ENCODE assay signal across 8 cellular contexts in the genomic region with DNA sequence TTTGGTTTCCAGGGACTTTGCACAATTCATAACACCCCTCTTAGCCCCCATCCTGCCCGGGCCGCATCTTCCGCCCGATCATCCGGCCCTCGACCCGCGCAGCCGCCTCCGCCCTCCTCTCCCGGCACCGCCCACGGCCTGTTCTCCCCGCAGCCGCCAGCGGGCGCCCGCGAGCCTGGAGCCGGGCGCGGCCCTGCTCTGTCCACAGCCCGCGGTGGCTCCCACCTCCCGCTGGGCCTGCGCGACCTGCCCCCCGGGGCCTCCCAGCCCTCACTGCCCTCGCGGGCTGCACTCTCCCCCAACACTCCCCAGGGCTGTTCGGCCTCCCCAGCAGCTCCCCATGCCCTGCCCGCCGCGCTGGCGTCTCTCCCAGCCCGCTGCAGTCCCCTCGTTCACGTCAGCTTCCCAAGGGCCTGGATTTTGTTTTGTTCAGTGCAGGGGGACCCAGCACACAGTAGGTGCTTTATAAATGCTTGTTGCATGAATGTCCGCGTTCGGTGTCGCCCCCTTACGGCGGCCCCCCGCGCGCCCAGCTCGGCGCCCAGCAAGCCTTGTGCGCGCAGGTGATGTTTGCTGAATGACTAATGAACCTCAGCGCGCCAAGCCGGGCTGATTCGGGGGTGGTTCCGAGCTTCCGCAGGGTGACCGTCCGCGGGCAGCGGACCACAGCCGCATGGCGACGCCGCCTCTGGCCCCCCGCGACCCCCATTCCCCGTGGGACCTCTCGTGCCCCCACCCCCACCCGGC. TPM values are rescaled to one million over a fixed set of nuclear protein-coding genes. Genes with fewer than 3 reads are reported as not detected.
A peak's percentile ranks its signal among the peaks of the same experiment; 100 is the strongest.
DNase-seq lines count a peak whose midpoint lies in the region; ATAC-seq and TF ChIP-seq lines count a peak whose summit lies in the region.

No MANE protein-coding gene starts in this region.

- H3K4me3 Mint-ChIP-seq in endodermal cell, result peak overlapping the region; percentile 54

- POLR2A ChIA-PET in GM10248 (lab: Yijun Ruan, JAX), result interaction anchor here (1.2 kb wide), 1 partner anchor 10 kb away, joined by 6 read pairs; no protein-coding TSS in a partner anchor

- peak overlapping the region; percentile 67 for H3K4me3 ChIP-seq in endodermal cell (ENCODE audit: low read length)

- WGBS in endodermal cell (ENCODE audit: insufficient coverage in 1 of 2, insufficient read length in 1 of 2), 2 experiments, result 4% methylated on average over 25 to 65 of the region's 70 CpGs

- CTCF ChIA-PET in GM10248 (lab: Yijun Ruan, JAX), result interaction anchor here (0.7 to 5.0 kb wide), 18 partner anchors 9 to 380 kb away, joined by 3 to 25 read pairs (median 4); no protein-coding TSS in a partner anchor

- H3K36me3 ChIP-seq in endodermal cell (ENCODE audit: control insufficient read depth, insufficient read depth, low read length), result peaks cover 25% of the 10 kb centered on the region

- H3K36me3 Mint-ChIP-seq in endodermal cell (ENCODE audit: low read depth), result peaks cover 25% of the 10 kb centered on the region

- peaks cover 42% of the 10 kb centered on the region for H3K27me3 ChIP-seq in endodermal cell (ENCODE audit: control insufficient read depth, insufficient read depth, low read length, poor library complexity, severe bottlenecking)

- H3K9me3 ChIP-seq in endodermal cell (ENCODE audit: control insufficient read depth, low read length), result no peaks in the 10 kb centered on the region

- peak; percentile 94 for DNase-seq in GM10248 (ENCODE audit: extremely low spot score)
- peak; percentile 71 to 83 for DNase-seq in NCI-H446 (lab: John Stamatoyannopoulos, UW)
- peak; percentile 43 to 53 for DNase-seq in activated CD8-positive, alpha-beta memory T cell treated with anti-CD3 and anti-CD28 coated beads for 4 hours (ENCODE audit: low read depth in 2 of 2)
- peak; percentile 92 for DNase-seq in endodermal cell
- DNase-seq in midbrain (lab: John Stamatoyannopoulos, UW), result peak; percentile 69
- peak; percentile 57 to 63 for DNase-seq in stimulated activated CD8-positive, alpha-beta memory T cell treated with anti-CD3 and anti-CD28 coated beads, Interleukin-2, amount 100 ng/mL, for 1 hour (ENCODE audit: low read depth in 2 of 2)
- DNase-seq in DMS153 treated with DMSO at 0.1 percent for 48 hours (lab: John Stamatoyannopoulos, UW; ENCODE audit: unreplicated experiment), result no peak

- TF ChIP-seq CTCF in GM10248 (IDR thresholded peaks at IDR 0.05; ENCODE audit: control extremely low read depth, extremely low read depth, low read depth, missing control alignments), result peak; percentile 96
- peak; percentile 96 for TF ChIP-seq CTCF in endodermal cell (conservative IDR thresholded peaks at IDR 0.05)

- peaks cover 47% of the 10 kb centered on the region for H3K27me3 Mint-ChIP-seq in endodermal cell (ENCODE audit: insufficient read depth)

- H3K27ac ChIP-seq in endodermal cell (ENCODE audit: low read depth, low read length), result peak overlapping the region; percentile 38

- H3K4me1 ChIP-seq in endodermal cell (ENCODE audit: control insufficient read depth, insufficient read depth, low read length), result no peaks in the 10 kb centered on the region

- no peak overlapping the region for H3K27ac Mint-ChIP-seq in endodermal cell

- H3K4me1 Mint-ChIP-seq in endodermal cell, result peaks cover 1% of the 10 kb centered on the region

- H3K9me3 Mint-ChIP-seq in endodermal cell, result peaks cover 1% of the 10 kb centered on the region

- no peak overlapping the region for H3K9ac ChIP-seq in endodermal cell (ENCODE audit: extremely low read depth, low read length, poor library complexity, severe bottlenecking)

- peak; percentile 76 for ATAC-seq in HG02798 (IDR thresholded peaks at IDR 0.05; ENCODE audit: poor library complexity, unreplicated experiment)

RNA-seq across cellular contexts. Expression of a gene that starts 4.6 kb away (rescaled TPM):
- total RNA-seq in endodermal cell, result under 1 TPM; 0.38 to 0.57 TPM
- polyA plus RNA-seq in endodermal cell (2013, experiment 1 of 2), result 23.2 TPM
- 22.1 TPM for polyA plus RNA-seq in endodermal cell (2013, experiment 2 of 2)

RNA-seq across cellular contexts. Expression of a gene that starts 7.2 kb away (rescaled TPM):
- total RNA-seq in endodermal cell, result 1,000 to 10,000 TPM; 1,298 to 1,321 TPM
- polyA plus RNA-seq in endodermal cell (2013, experiment 1 of 2), result 2,005 TPM
- polyA plus RNA-seq in endodermal cell (2013, experiment 2 of 2), result 1,939 TPM

RNA-seq across cellular contexts. Expression of a gene that starts 33.7 kb away (rescaled TPM):
- total RNA-seq in endodermal cell, result 10 to 100 TPM; 40.0 to 51.1 TPM
- polyA plus RNA-seq in endodermal cell (2013, experiment 1 of 2), result 29.8 TPM
- polyA plus RNA-seq in endodermal cell (2013, experiment 2 of 2), result 25.4 TPM

RNA-seq across cellular contexts. Expression of a gene that starts 38.0 kb away (rescaled TPM):
- 100 to 1,000 TPM; 154 to 179 TPM for total RNA-seq in endodermal cell
- polyA plus RNA-seq in endodermal cell (2013, experiment 1 of 2), result 94.3 TPM
- polyA plus RNA-seq in endodermal cell (2013, experiment 2 of 2), result 85.7 TPM

RNA-seq across cellular contexts. Expression of a gene that starts 44.0 kb away (rescaled TPM):
- 10 to 100 TPM; 38.4 to 49.6 TPM for total RNA-seq in endodermal cell
- polyA plus RNA-seq in endodermal cell (2013, experiment 1 of 2), result 35.0 TPM
- 29.8 TPM for polyA plus RNA-seq in endodermal cell (2013, experiment 2 of 2)
